In the genomic region with DNA sequence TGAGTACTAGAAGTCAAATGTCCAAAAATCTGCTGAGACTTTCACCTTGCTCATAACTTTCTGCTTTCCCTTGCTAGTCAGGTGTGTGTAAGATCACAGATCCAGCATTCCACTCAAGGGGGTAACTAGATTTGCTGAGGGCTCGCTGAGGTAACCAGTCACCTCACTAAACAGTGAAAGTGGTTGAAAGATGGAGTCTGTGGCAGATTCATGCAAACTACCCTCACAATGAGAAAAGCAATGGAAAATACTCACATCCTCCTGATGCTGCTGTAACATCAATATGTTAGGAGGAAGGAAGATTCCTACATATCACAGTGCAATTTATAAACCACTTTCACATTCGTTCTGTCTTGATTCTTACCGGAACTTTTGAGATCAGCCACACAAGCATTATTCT, we compare ENCODE assay signal across 9 cellular contexts.
DNase-seq lines count a peak whose midpoint lies in the region; ATAC-seq and TF ChIP-seq lines count a peak whose summit lies in the region.
"Had no signal": no experiment of that assay in that cellular context is flagged by ENCODE, and none has a peak within 500 bp of the region (broad histone marks: within the 10 kb centered on the region; RNA-seq: fewer than 3 reads in every experiment).

No MANE protein-coding gene starts in this region.

- peaks cover 4% of the 10 kb centered on the region in 2 experiments for H3K9me3 ChIP-seq in CD4-positive, CD25-positive, alpha-beta regulatory T cell (ENCODE audit: control insufficient read depth in 2 of 2, low read length in 2 of 2)
- H3K9me3 ChIP-seq in tibial artery (peaks cover 0 to under 1% (median under 1%) of the 10 kb centered on the region in 3 donors), sigmoid colon (peaks cover 0 to under 1% (median 0%) of the 10 kb centered on the region in 4 donors)

- H3K4me3 ChIP-seq in CD4-positive, CD25-positive, alpha-beta regulatory T cell (ENCODE audit: low read depth, low read length) = peak overlapping the region; percentile 85
- no peak overlapping the region for H3K4me3 ChIP-seq in tibial artery
- H3K4me3 ChIP-seq in sigmoid colon = no peak overlapping the region

- H3K4me1 ChIP-seq in CD4-positive, CD25-positive, alpha-beta regulatory T cell (ENCODE audit: control insufficient read depth, insufficient read depth, low read length, poor library complexity, severe bottlenecking) = peaks cover 20% of the 10 kb centered on the region
- H3K4me1 ChIP-seq in tibial artery (no peaks in the 10 kb centered on the region), sigmoid colon (peaks cover 0 to 24% (median 22%) of the 10 kb centered on the region in 4 donors)

- H3K9me3 Mint-ChIP-seq in CD4-positive, CD25-positive, alpha-beta regulatory T cell = peaks cover 0 to 6% (median 2%) of the 10 kb centered on the region in 7 donors
- H3K9me3 Mint-ChIP-seq in activated naive CD4-positive, alpha-beta T cell treated with anti-CD3 and anti-CD28 coated beads for 36 hours = peaks cover 5% of the 10 kb centered on the region

- CTCF ChIA-PET in activated naive CD4-positive, alpha-beta T cell treated with anti-CD3 and anti-CD28 coated beads for 36 hours (lab: Charles Lee) = no interaction called here

- H3K4me1 Mint-ChIP-seq in CD4-positive, CD25-positive, alpha-beta regulatory T cell = peaks cover 12 to 56% (median 29%) of the 10 kb centered on the region in 4 donors
- H3K4me1 Mint-ChIP-seq in activated naive CD4-positive, alpha-beta T cell treated with anti-CD3 and anti-CD28 coated beads for 36 hours (ENCODE audit: low read depth) = peaks cover 83% of the 10 kb centered on the region

- TF ChIP-seq POLR2A in sigmoid colon (IDR thresholded peaks at IDR 0.05) = no peak

- intact Hi-C loops in activated naive CD4-positive, alpha-beta T cell treated with anti-CD3 and anti-CD28 coated beads for 36 hours (cut with micrococcal nuclease) = loop anchor here (1.0 to 10.0 kb wide), 20 partner anchors 49 to 1031 kb away; a partner anchor contains a TSS
- intact Hi-C loops in tibial artery (cut with DNase I; ENCODE audit: low total_unique reads) (no loop called here), sigmoid colon (cut with DNase I) (loop anchor here (5.0 to 10.0 kb wide), 4 partner anchors 118 to 1038 kb away; a partner anchor contains a TSS)

- TF ChIP-seq CTCF in tibial artery (IDR thresholded peaks at IDR 0.05) (no peak), sigmoid colon (IDR thresholded peaks at IDR 0.05) (no peak)

- WGBS in sigmoid colon, 2 donors = 49 to 83% methylated on average over 3 of the region's 3 CpGs

- TF ChIP-seq EP300 in sigmoid colon (IDR thresholded peaks at IDR 0.05) = no peak

- peak; percentile 8 to 28 for ATAC-seq in CD4-positive, CD25-positive, alpha-beta regulatory T cell (ENCODE audit: low read depth in 2 of 2)
- ATAC-seq in GM19351 (IDR thresholded peaks at IDR 0.05; ENCODE audit: unreplicated experiment) (peak; percentile 41), HG03108 (IDR thresholded peaks at IDR 0.05; ENCODE audit: unreplicated experiment) (peak; percentile 34)

- H3K27me3 Mint-ChIP-seq in CD4-positive, CD25-positive, alpha-beta regulatory T cell = peaks cover 20% of the 10 kb centered on the region
- H3K27me3 Mint-ChIP-seq in activated naive CD4-positive, alpha-beta T cell treated with anti-CD3 and anti-CD28 coated beads for 36 hours (ENCODE audit: low read depth) = no peaks in the 10 kb centered on the region

- no peak for DNase-seq in CD4-positive, CD25-positive, alpha-beta regulatory T cell
- peak; percentile 42 for DNase-seq in activated naive CD4-positive, alpha-beta T cell treated with anti-CD3 and anti-CD28 coated beads for 36 hours
- DNase-seq in dermis blood vessel endothelial cell (no peak), NCI-H146 (lab: John Stamatoyannopoulos, UW) (no peak), tibial artery (no peak), sigmoid colon (no peak)
- DNase-seq: DMS79 had no signal

- peak overlapping the region; percentile 62 to 90 (median 84) for H3K4me3 Mint-ChIP-seq in CD4-positive, CD25-positive, alpha-beta regulatory T cell
- H3K4me3 Mint-ChIP-seq in activated naive CD4-positive, alpha-beta T cell treated with anti-CD3 and anti-CD28 coated beads for 36 hours = peak overlapping the region; percentile 60

- peak overlapping the region; percentile 81 to 95 (median 90) for H3K27ac Mint-ChIP-seq in CD4-positive, CD25-positive, alpha-beta regulatory T cell
- peak overlapping the region; percentile 94 for H3K27ac Mint-ChIP-seq in activated naive CD4-positive, alpha-beta T cell treated with anti-CD3 and anti-CD28 coated beads for 36 hours

- H3K36me3 ChIP-seq in CD4-positive, CD25-positive, alpha-beta regulatory T cell (ENCODE audit: control insufficient read depth, insufficient read depth, low read length) = no peaks in the 10 kb centered on the region
- H3K36me3 ChIP-seq in tibial artery (no peaks in the 10 kb centered on the region), sigmoid colon (no peaks in the 10 kb centered on the region)

- no peaks in the 10 kb centered on the region for H3K27me3 ChIP-seq in CD4-positive, CD25-positive, alpha-beta regulatory T cell (ENCODE audit: control insufficient read depth, insufficient read depth, low read length)
- no peaks in the 10 kb centered on the region for H3K27me3 ChIP-seq in tibial artery
- no peaks in the 10 kb centered on the region for H3K27me3 ChIP-seq in sigmoid colon

- no peak overlapping the region for H3K27ac ChIP-seq in CD4-positive, CD25-positive, alpha-beta regulatory T cell (ENCODE audit: insufficient read depth, low read length, poor library complexity, severe bottlenecking)
- no peak overlapping the region for H3K27ac ChIP-seq in tibial artery
- H3K27ac ChIP-seq in sigmoid colon = no peak overlapping the region

- no peaks in the 10 kb centered on the region for H3K36me3 Mint-ChIP-seq in CD4-positive, CD25-positive, alpha-beta regulatory T cell
- H3K36me3 Mint-ChIP-seq in activated naive CD4-positive, alpha-beta T cell treated with anti-CD3 and anti-CD28 coated beads for 36 hours (ENCODE audit: low read depth) = peaks cover 2% of the 10 kb centered on the region
